ENCODE assay signal across 24 cellular contexts in genomic region chr3:32662638-32663037, GRCh38. TPM values are rescaled to one million over a fixed set of nuclear protein-coding genes. Genes with fewer than 3 reads are reported as not detected.
DNase-seq lines count a peak whose midpoint lies in the region; ATAC-seq, FAIRE-seq and TF ChIP-seq lines count a peak whose summit lies in the region.
"Had no signal": no experiment of that assay in that cellular context is flagged by ENCODE, and none has a peak within 500 bp of the region (broad histone marks: within the 10 kb centered on the region; RNA-seq: fewer than 3 reads in every experiment).

No MANE protein-coding gene starts in this region.

- POLR2A ChIA-PET in HCT116 (lab: Charles Lee): no interaction called here
- POLR2A ChIA-PET in HepG2 (lab: Yijun Ruan, JAX): no interaction called here

- peak; percentile 8 for FAIRE-seq in HepG2 (lab: Jason Lieb, UNC)
- FAIRE-seq: A549, D721Med, GM12878 had no signal

- no peak overlapping the region for H3K4me3 ChIP-seq in HCT116 (replicated peaks in 1 of 2; ENCODE audit: low read depth in 1 of 2, low read length in 2 of 2)
- no peak overlapping the region for H3K4me3 ChIP-seq in hepatocyte
- peak overlapping the region in 1 of 3 experiments; percentile 41; a peak in 2 of 6 replicates for H3K4me3 ChIP-seq in HepG2 (replicated peaks in 1 of 3; ENCODE audit: insufficient read depth in 1 of 3, low read depth in 2 of 3, low read length in 3 of 3)
- H3K4me3 ChIP-seq in upper lobe of right lung: no peak overlapping the region
- H3K4me3 ChIP-seq: A549; BLaER1 treated with 17β-estradiol and CSF1 and Interleukin-3, amounts not matched to agents 10 nM and 100 nM; GM12878; GM23338 had no signal

- H3K79me2 ChIP-seq in HCT116 (ENCODE audit: insufficient read depth, low read length) (no peaks in the 10 kb centered on the region), hepatocyte (no peaks in the 10 kb centered on the region), HepG2 (ENCODE audit: insufficient read depth, low read length) (no peaks in the 10 kb centered on the region)

- intact Hi-C loops in HCT116 (cut with micrococcal nuclease) (no loop called here), HepG2 (cut with micrococcal nuclease; ENCODE audit: unreplicated experiment) (loop anchor here (5.0 to 10.0 kb wide), 2 partner anchors 285 to 488 kb away; no protein-coding TSS in a partner anchor), upper lobe of right lung (cut with DNase I) (loop anchor here (5.0 kb wide), 1 partner anchor 145 kb away; no protein-coding TSS in a partner anchor)

- H3K9ac ChIP-seq in HCT116 (ENCODE audit: low read length) (no peak overlapping the region), HepG2 (ENCODE audit: insufficient read depth, low read depth, low read length) (no peak overlapping the region)
- H3K9ac ChIP-seq: BLaER1 treated with 17β-estradiol and CSF1 and Interleukin-3, amounts not matched to agents 10 nM and 100 nM had no signal

- no peak for TF ChIP-seq POLR2A in HCT116 (IDR thresholded peaks at IDR 0.05; ENCODE audit: borderline replicate concordance, extremely low read depth, insufficient read depth, insufficient read length)
- TF ChIP-seq POLR2A in HepG2 (IDR thresholded peaks at IDR 0.05; ENCODE audit: insufficient read depth in 1 of 2, low read depth in 2 of 2, low read length in 2 of 2): no peak

- TF ChIP-seq RAD21 in HCT116 (IDR thresholded peaks at IDR 0.05; ENCODE audit: low read depth) (no peak), HepG2 (CRISPR knock-in tag; IDR thresholded peaks at IDR 0.05) (no peak)

- H3K9me3 ChIP-seq in HCT116 (ENCODE audit: control insufficient read depth in 1 of 2, insufficient read depth in 1 of 2, low read depth in 1 of 2, low read length in 2 of 2): no peaks in the 10 kb centered on the region
- no peaks in the 10 kb centered on the region for H3K9me3 ChIP-seq in hepatocyte (ENCODE audit: low read depth)
- H3K9me3 ChIP-seq in HepG2 (ENCODE audit: low read length): no peaks in the 10 kb centered on the region
- H3K9me3 ChIP-seq in upper lobe of right lung: no peaks in the 10 kb centered on the region
- H3K9me3 ChIP-seq: A549, BE2C had no signal

- BruUV-seq in HCT116 (replicated peaks; lab: Mats Ljungman, UMichigan) (no TSS peak), HepG2 (replicated peaks; lab: Mats Ljungman, UMichigan) (no TSS peak)

- ATAC-seq in HCT116 (no peak), HepG2 (peak; percentile 60), upper lobe of right lung (peak; percentile 34), HG03196 (IDR thresholded peaks at IDR 0.05; ENCODE audit: unreplicated experiment) (no peak), HG02798 (IDR thresholded peaks at IDR 0.05; ENCODE audit: poor library complexity, unreplicated experiment) (no peak)
- ATAC-seq: A549, GM12878, GM23338 had no signal

- H3K36me3 ChIP-seq in HCT116 (ENCODE audit: control insufficient read depth in 1 of 2, insufficient read depth in 2 of 2, low read length in 2 of 2): no peaks in the 10 kb centered on the region
- no peaks in the 10 kb centered on the region for H3K36me3 ChIP-seq in hepatocyte (replicated peaks; ENCODE audit: insufficient read depth, low read depth)
- H3K36me3 ChIP-seq in HepG2 (replicated peaks in 1 of 2; ENCODE audit: control insufficient read depth in 1 of 2, insufficient read depth in 2 of 2, low read length in 2 of 2): no peaks in the 10 kb centered on the region
- H3K36me3 ChIP-seq in upper lobe of right lung: no peaks in the 10 kb centered on the region
- H3K36me3 ChIP-seq: BE2C; BLaER1 treated with 17β-estradiol and CSF1 and Interleukin-3, amounts not matched to agents 10 nM and 100 nM had no signal

- H3K4me1 ChIP-seq in HCT116 (ENCODE audit: control insufficient read depth in 1 of 2, insufficient read depth in 2 of 2, low read length in 2 of 2) (no peaks in the 10 kb centered on the region), hepatocyte (ENCODE audit: insufficient read depth) (peaks cover 5% of the 10 kb centered on the region), HepG2 (ENCODE audit: insufficient read depth, low read length) (peaks cover 62% of the 10 kb centered on the region), upper lobe of right lung (no peaks in the 10 kb centered on the region)
- H3K4me1 ChIP-seq: A549; BE2C; BLaER1 treated with 17β-estradiol and CSF1 and Interleukin-3, amounts not matched to agents 10 nM and 100 nM had no signal

- in situ Hi-C loops in HepG2 (cut with HindIII; ENCODE audit: extremely low pct_ligation_motif_present, low pct_unique_long_range_greater_than_20kb): loop anchor here (25.0 kb wide), 1 partner anchor 450 kb away; no protein-coding TSS in a partner anchor

- H4K20me1 ChIP-seq in HCT116 (ENCODE audit: insufficient read depth): no peaks in the 10 kb centered on the region
- no peaks in the 10 kb centered on the region for H4K20me1 ChIP-seq in hepatocyte (ENCODE audit: insufficient read depth, poor library complexity, severe bottlenecking)
- no peaks in the 10 kb centered on the region for H4K20me1 ChIP-seq in HepG2 (ENCODE audit: insufficient read depth, low read length)
- H4K20me1 ChIP-seq: BLaER1 treated with 17β-estradiol and CSF1 and Interleukin-3, amounts not matched to agents 10 nM and 100 nM had no signal

- TF ChIP-seq CTCF in HCT116 (IDR thresholded peaks at IDR 0.05 in 2 of 3, conservative IDR thresholded peaks at IDR 0.05 in 1 of 3; ENCODE audit: borderline replicate concordance in 1 of 3, insufficient read depth in 1 of 3, low read depth in 2 of 3, low read length in 2 of 3) (no peak), hepatocyte (IDR thresholded peaks at IDR 0.05; ENCODE audit: poor library complexity) (no peak), HepG2 (CRISPR knock-in tag; IDR thresholded peaks at IDR 0.05) (no peak), upper lobe of right lung (IDR thresholded peaks at IDR 0.05) (no peak)

- TF ChIP-seq EP300 in HepG2 (IDR thresholded peaks at IDR 0.05; ENCODE audit: low read depth in 2 of 2, low read length in 2 of 2) (no peak), HepG2 (CRISPR knock-in tag; IDR thresholded peaks at IDR 0.05; ENCODE audit: borderline replicate concordance) (no peak)

- RAD21 ChIA-PET in HCT116 (lab: Charles Lee; ENCODE audit: low non-redundant PET in 1 of 2, low total read pairs in 2 of 2, uncharacterized antibody in 2 of 2, unreplicated experiment in 2 of 2): no interaction called here

- H3K9me2 ChIP-seq in HCT116 (ENCODE audit: insufficient read depth) (no peaks in the 10 kb centered on the region), hepatocyte (replicated peaks; ENCODE audit: insufficient read depth) (no peaks in the 10 kb centered on the region)

- no peak for DNase-seq in HCT116 (ENCODE audit: low read depth, low spot score)
- DNase-seq in hepatocyte (ENCODE audit: low spot score): peak; percentile 23
- DNase-seq in HepG2 (ENCODE audit: low spot score): no peak
- DNase-seq in upper lobe of right lung: no peak
- no peak for DNase-seq in NCI-H2081 (lab: John Stamatoyannopoulos, UW)
- DNase-seq: 8988T; ACHN; AML-193; BE2C; CD4-positive, alpha-beta T cell; CD8-positive, alpha-beta memory T cell; DMS 273 treated with DMSO at 0.1 percent for 48 hours; DMS79; EL; GDM1; H9; HFFc6 had no signal

- no peak overlapping the region for H3K27ac ChIP-seq in HCT116 (ENCODE audit: low read depth, low read length)
- peak overlapping the region; percentile 52 for H3K27ac ChIP-seq in hepatocyte
- H3K27ac ChIP-seq in HepG2 (ENCODE audit: extremely low read length, insufficient read depth, low read length): peak overlapping the region; percentile 37
- no peak overlapping the region for H3K27ac ChIP-seq in upper lobe of right lung
- H3K27ac ChIP-seq: A549; BLaER1 treated with 17β-estradiol and CSF1 and Interleukin-3, amounts not matched to agents 10 nM and 100 nM had no signal

- H3K4me2 ChIP-seq in HCT116 (ENCODE audit: low read length): no peak overlapping the region
- H3K4me2 ChIP-seq in hepatocyte: no peak overlapping the region
- peak overlapping the region; percentile 66 for H3K4me2 ChIP-seq in HepG2 (ENCODE audit: low read depth, low read length)
- H3K4me2 ChIP-seq: A549; BLaER1 treated with 17β-estradiol and CSF1 and Interleukin-3, amounts not matched to agents 10 nM and 100 nM; GM23338 had no signal

- H2AFZ ChIP-seq in HCT116 (ENCODE audit: low read depth, low read length, poor library complexity, severe bottlenecking): peak overlapping the region; percentile 9
- no peak overlapping the region for H2AFZ ChIP-seq in hepatocyte
- peak overlapping the region; percentile 34 for H2AFZ ChIP-seq in HepG2 (ENCODE audit: low read length)
- H2AFZ ChIP-seq: GM23338 had no signal

- H3K27me3 ChIP-seq in HCT116 (ENCODE audit: insufficient read depth, low read length): peaks cover 1% of the 10 kb centered on the region; the same call in 1 of the 2 replicates
- H3K27me3 ChIP-seq in hepatocyte: no peaks in the 10 kb centered on the region
- H3K27me3 ChIP-seq in HepG2 (ENCODE audit: control insufficient read depth in 1 of 2, insufficient read depth in 2 of 2, low read length in 2 of 2): no peaks in the 10 kb centered on the region
- no peaks in the 10 kb centered on the region for H3K27me3 ChIP-seq in upper lobe of right lung
- H3K27me3 ChIP-seq: BE2C; BLaER1 treated with 17β-estradiol and CSF1 and Interleukin-3, amounts not matched to agents 10 nM and 100 nM had no signal

- CTCF ChIA-PET in HCT116 (lab: Charles Lee): interaction anchor here (0.6 to 1.0 kb wide), 2 partner anchors 153 to 347 kb away, joined by 3 read pairs; no protein-coding TSS in a partner anchor
- CTCF ChIA-PET in HepG2 (lab: Yijun Ruan, JAX; ENCODE audit: low intra/inter-chr PET ratio, low total read pairs): no interaction called here

RNA-seq across cellular contexts. Expression of gene CNOT10, which starts 22.4 kb away (rescaled TPM):
- 47.4 TPM for total RNA-seq in HCT116 (2021; ENCODE audit: unreplicated experiment)
- 23.0 and 28.4 TPM in 2 replicates for polyA plus RNA-seq in HCT116 (2012)
- total RNA-seq in hepatocyte: 24.5 and 31.9 TPM in 2 replicates
- polyA plus RNA-seq in hepatocyte: 14.7 and 21.3 TPM in 2 replicates
- 34.1 and 39.0 TPM in 2 replicates for total RNA-seq in HepG2 (2016; rRNA removed; fragmentation: Illumina TruSeq; extraction: Trizol)
- total RNA-seq in HepG2 (2016; cell fraction: cytosol; rRNA removed; fragmentation: Illumina TruSeq; extraction: Trizol; ENCODE audit: low read depth): 17.2 and 20.2 TPM in 2 replicates
- total RNA-seq in HepG2 (2016; cell fraction: insoluble cytoplasmic fraction; rRNA removed; fragmentation: Illumina TruSeq; extraction: Trizol): 32.3 and 40.4 TPM in 2 replicates
- 18.5 and 23.6 TPM in 2 replicates for total RNA-seq in HepG2 (2016; cell fraction: membrane; rRNA removed; fragmentation: Illumina TruSeq; extraction: Trizol)
- 27.0 and 28.6 TPM in 2 replicates for total RNA-seq in HepG2 (2016; cell fraction: nucleus; rRNA removed; fragmentation: Illumina TruSeq; extraction: Trizol)
- polyA plus RNA-seq in HepG2 (2011; rRNA removed): 17.0 and 21.2 TPM in 2 replicates
- 15.7 and 20.4 TPM in 2 replicates for polyA plus RNA-seq in HepG2 (2011; cell fraction: cytosol; rRNA removed)
- 11.5 and 15.0 TPM in 2 replicates for polyA plus RNA-seq in HepG2 (2011; cell fraction: nucleus; rRNA removed)
- polyA plus RNA-seq in HepG2 (2012): 13.2 and 17.6 TPM in 2 replicates
- polyA plus RNA-seq in HepG2 (2016; cell fraction: cytosol; fragmentation: Illumina TruSeq; extraction: Trizol; ENCODE audit: low read depth): 4.2 and 6.0 TPM in 2 replicates
- polyA plus RNA-seq in HepG2 (2016; cell fraction: insoluble cytoplasmic fraction; fragmentation: Illumina TruSeq; extraction: Trizol; ENCODE audit: low read depth): 30.3 and 32.6 TPM in 2 replicates
- polyA plus RNA-seq in HepG2 (2016; cell fraction: membrane; fragmentation: Illumina TruSeq; extraction: Trizol; ENCODE audit: low read depth): 10.5 and 11.0 TPM in 2 replicates
- 41.9 and 43.7 TPM in 2 replicates for polyA plus RNA-seq in HepG2 (2016; cell fraction: nucleus; fragmentation: Illumina TruSeq; extraction: Trizol; ENCODE audit: insufficient read depth, low read depth)
- 10.7 and 37.4 TPM in 2 replicates for polyA minus RNA-seq in HepG2 (2011; rRNA and poly(A)+ RNA removed; ENCODE audit: low replicate concordance)
- 13.5 and 13.7 TPM in 2 replicates for polyA minus RNA-seq in HepG2 (2011; cell fraction: cytosol; rRNA and poly(A)+ RNA removed)
- polyA minus RNA-seq in HepG2 (2011; cell fraction: nucleus; rRNA and poly(A)+ RNA removed): 39.1 and 46.7 TPM in 2 replicates
- 30.1 TPM for total RNA-seq in upper lobe of right lung

Comparison
In these comparisons a context has a peak if more than half of its experiments do, and no peak if none do; other contexts are left out.
1. ATAC-seq: peak in HepG2 (single experiment) and upper lobe of right lung (single experiment); none in HCT116 (single experiment), HG03196 (single experiment) and HG02798 (single experiment).
2. H3K27ac ChIP-seq: peak in hepatocyte (single experiment) and HepG2 (single experiment); none in HCT116 (single experiment) and upper lobe of right lung (single experiment).
3. Of the 20 proteins assayed by ChIP-seq in both HepG2 and HCT116: peak only in HepG2: CEBPB; only in HCT116: none; in both: none; in neither: 19.